Comparison of ENCODE assay signal across 14 cellular contexts in genomic region chr11:9990221-9990973, GRCh38.
DNase-seq lines count a peak whose midpoint lies in the region; ATAC-seq, FAIRE-seq and TF ChIP-seq lines count a peak whose summit lies in the region.
"Had no signal": no experiment of that assay in that cellular context is flagged by ENCODE, and none has a peak within 500 bp of the region (broad histone marks: within the 10 kb centered on the region; RNA-seq: fewer than 3 reads in every experiment).

No MANE protein-coding gene starts in this region.

- peak; percentile 32; the same call in 1 of the 3 replicates for ATAC-seq in HepG2
- ATAC-seq: activated naive CD4-positive, alpha-beta T cell treated with anti-CD3 and anti-CD28 coated beads, Interleukin-2, amount 50 U/mL, for 72 hours; psoas muscle; stimulated activated naive CD8-positive, alpha-beta T cell treated with anti-CD3 and anti-CD28 coated beads, Interleukin-15, amount 100 ng/mL, for 72 hours had no signal

- no peaks in the 10 kb centered on the region for H3K9me3 Mint-ChIP-seq in HFFc6
- H3K9me3 Mint-ChIP-seq: activated naive CD4-positive, alpha-beta T cell treated with anti-CD3 and anti-CD28 coated beads, Interleukin-2, amount 50 U/mL, for 72 hours; stimulated activated naive CD8-positive, alpha-beta T cell treated with anti-CD3 and anti-CD28 coated beads, Interleukin-15, amount 100 ng/mL, for 72 hours had no signal

- TF ChIP-seq CTCF in BJ (IDR thresholded peaks at IDR 0.05; ENCODE audit: insufficient read depth, low read depth, low read length) (peak; percentile 14; the same call in 1 of the 2 replicates), HFFc6 (IDR thresholded peaks at IDR 0.05) (peak; percentile 30; the same call in 1 of the 2 replicates), astrocyte of the cerebellum (IDR thresholded peaks at IDR 0.05; ENCODE audit: low read depth, low read length, missing control alignments) (peak; percentile 4), HepG2 (CRISPR knock-in tag; IDR thresholded peaks at IDR 0.05) (peak; percentile 43), lower leg skin (IDR thresholded peaks at IDR 0.05) (no peak)

- H2AFZ ChIP-seq in HepG2 (ENCODE audit: low read length), result no peak overlapping the region

- intact Hi-C loops in HepG2 (cut with micrococcal nuclease; ENCODE audit: unreplicated experiment) (no loop called here), lower leg skin (cut with DNase I; ENCODE audit: low total_unique reads) (no loop called here)

- H3K9me3 ChIP-seq in HepG2 (ENCODE audit: low read length), result no peaks in the 10 kb centered on the region
- H3K9me3 ChIP-seq: BE2C, psoas muscle had no signal

- in situ Hi-C loops in astrocyte of the cerebellum (cut with HindIII; ENCODE audit: low sequenced_read_pairs), result no loop called here
- in situ Hi-C loops in HepG2 (cut with HindIII; ENCODE audit: extremely low pct_ligation_motif_present, low pct_unique_long_range_greater_than_20kb), result no loop called here

- no peak overlapping the region for H3K9ac ChIP-seq in HepG2 (ENCODE audit: insufficient read depth, low read depth, low read length)

- H4K20me1 ChIP-seq in HepG2 (ENCODE audit: insufficient read depth, low read length), result no peaks in the 10 kb centered on the region

- DNase-seq in BJ (ENCODE audit: low read depth) (no peak), HFFc6 (peak; percentile 34), astrocyte of the cerebellum (ENCODE audit: low read depth) (no peak), HepG2 (ENCODE audit: low spot score) (peak; percentile 7), NCI-H2227 treated with DMSO at 0.1 percent for 48 hours (lab: John Stamatoyannopoulos, UW) (no peak), NCI-H2107 treated with DMSO at 0.1 percent for 48 hours (lab: John Stamatoyannopoulos, UW; ENCODE audit: unreplicated experiment) (no peak), SHP77 treated with DMSO at 0.1 percent for 48 hours (lab: John Stamatoyannopoulos, UW) (no peak), lower leg skin (ENCODE audit: low spot score in 2 of 2) (no peak)
- DNase-seq: BE2C; dorsolateral prefrontal cortex; NCI-H226; psoas muscle; stimulated activated naive CD8-positive, alpha-beta T cell treated with anti-CD3 and anti-CD28 coated beads, Interleukin-15, amount 100 ng/mL, for 72 hours had no signal

- peaks cover 38% of the 10 kb centered on the region for H3K36me3 Mint-ChIP-seq in HFFc6 (ENCODE audit: low read depth)

- no TSS peak for BruUV-seq in HepG2 (replicated peaks; lab: Mats Ljungman, UMichigan)

- CTCF ChIA-PET in BJ (lab: Yijun Ruan, JAX) (no interaction called here), HepG2 (lab: Yijun Ruan, JAX; ENCODE audit: low intra/inter-chr PET ratio, low total read pairs) (no interaction called here)

- H3K4me1 ChIP-seq in HepG2 (ENCODE audit: insufficient read depth, low read length), result no peaks in the 10 kb centered on the region; the same call in 1 of the 2 replicates
- H3K4me1 ChIP-seq: BE2C, psoas muscle had no signal

- TF ChIP-seq EP300 in HepG2 (IDR thresholded peaks at IDR 0.05; ENCODE audit: low read depth in 2 of 2, low read length in 2 of 2) (no peak), HepG2 (CRISPR knock-in tag; IDR thresholded peaks at IDR 0.05; ENCODE audit: borderline replicate concordance) (no peak)

- TF ChIP-seq POLR2A in HepG2 (IDR thresholded peaks at IDR 0.05; ENCODE audit: insufficient read depth in 1 of 2, low read depth in 2 of 2, low read length in 2 of 2) (no peak), lower leg skin (IDR thresholded peaks at IDR 0.05) (no peak)

- 47% methylated on average over 4 of the region's 4 CpGs for WGBS in HepG2 (ENCODE audit: low lambda C conversion rate)
- WGBS in lower leg skin, 2 donors, result 62 to 67% methylated on average over 4 of the region's 4 CpGs

- H3K27me3 ChIP-seq in BJ (ENCODE audit: control insufficient read depth, insufficient read depth, low read length) (no peaks in the 10 kb centered on the region), HepG2 (ENCODE audit: control insufficient read depth in 1 of 2, insufficient read depth in 2 of 2, low read length in 2 of 2) (no peaks in the 10 kb centered on the region)
- H3K27me3 ChIP-seq: BE2C, dorsolateral prefrontal cortex had no signal

- peaks cover 19% of the 10 kb centered on the region for H3K4me1 Mint-ChIP-seq in HFFc6 (ENCODE audit: low read depth)

- no peak for FAIRE-seq in HepG2 (lab: Jason Lieb, UNC)

- H3K4me2 ChIP-seq in HepG2 (ENCODE audit: low read depth, low read length), result no peak overlapping the region

- TF ChIP-seq RAD21 in HepG2 (CRISPR knock-in tag; IDR thresholded peaks at IDR 0.05), result no peak

- no peaks in the 10 kb centered on the region for H3K79me2 ChIP-seq in HepG2 (ENCODE audit: insufficient read depth, low read length)

- no peaks in the 10 kb centered on the region for H3K27me3 Mint-ChIP-seq in HFFc6 (ENCODE audit: insufficient read depth)
- H3K27me3 Mint-ChIP-seq: stimulated activated naive CD8-positive, alpha-beta T cell treated with anti-CD3 and anti-CD28 coated beads, Interleukin-15, amount 100 ng/mL, for 72 hours had no signal

- POLR2A ChIA-PET in BJ (lab: Charles Lee), result interaction anchor here (0.5 kb wide), 1 partner anchor 171 kb away, joined by 18 read pairs; no protein-coding TSS in a partner anchor
- POLR2A ChIA-PET in HepG2 (lab: Yijun Ruan, JAX), result no interaction called here

- H3K27ac ChIP-seq in HepG2 (ENCODE audit: extremely low read length, insufficient read depth, low read length), result no peak overlapping the region
- H3K27ac ChIP-seq: dorsolateral prefrontal cortex, psoas muscle had no signal

- no peak overlapping the region for H3K27ac Mint-ChIP-seq in HFFc6
- H3K27ac Mint-ChIP-seq: activated naive CD4-positive, alpha-beta T cell treated with anti-CD3 and anti-CD28 coated beads, Interleukin-2, amount 50 U/mL, for 72 hours; stimulated activated naive CD8-positive, alpha-beta T cell treated with anti-CD3 and anti-CD28 coated beads, Interleukin-15, amount 100 ng/mL, for 72 hours had no signal

- no peaks in the 10 kb centered on the region for H3K36me3 ChIP-seq in BJ (ENCODE audit: control insufficient read depth, insufficient read depth, low read length)
- peaks cover 0 to 1% of the 10 kb centered on the region in 2 experiments; a peak in 1 of 5 replicates for H3K36me3 ChIP-seq in HepG2 (replicated peaks in 1 of 2; ENCODE audit: control insufficient read depth in 1 of 2, insufficient read depth in 2 of 2, low read length in 2 of 2)
- H3K36me3 ChIP-seq: BE2C had no signal

- H3K4me3 ChIP-seq in BJ (ENCODE audit: low read depth, low read length) (no peak overlapping the region), astrocyte of the cerebellum (ENCODE audit: low read depth, low read length) (no peak overlapping the region), HepG2 (replicated peaks in 1 of 3; ENCODE audit: insufficient read depth in 1 of 3, low read depth in 2 of 3, low read length in 3 of 3) (no peak overlapping the region), lower leg skin (ENCODE audit: low read depth, poor library complexity, severe bottlenecking) (no peak overlapping the region)
- H3K4me3 ChIP-seq: dorsolateral prefrontal cortex, psoas muscle had no signal

- no peak overlapping the region for H3K4me3 Mint-ChIP-seq in HFFc6
- H3K4me3 Mint-ChIP-seq: stimulated activated naive CD8-positive, alpha-beta T cell treated with anti-CD3 and anti-CD28 coated beads, Interleukin-15, amount 100 ng/mL, for 72 hours had no signal

TF ChIP-seq in HepG2, 621 proteins besides CTCF, POLR2A, EP300 and RAD21:
- TF ChIP-seq SAP130 (CRISPR knock-in tag; IDR thresholded peaks at IDR 0.05; ENCODE audit: low read depth) (0 out of 2 replicates have a peak, but pooled peaks have one; percentile 14), JARID2 (CRISPR knock-in tag; IDR thresholded peaks at IDR 0.05; ENCODE audit: insufficient replicate concordance) (no peak), REST (IDR thresholded peaks at IDR 0.05; ENCODE audit: borderline replicate concordance in 1 of 2, low read depth in 1 of 2, low read length in 2 of 2) (peak in 1 of 2 experiments; percentile 74; a peak in 3 of 4 replicates), STAG1 (CRISPR knock-in tag; IDR thresholded peaks at IDR 0.05) (peak; percentile 56), BCL6 (CRISPR knock-in tag; IDR thresholded peaks at IDR 0.05) (no peak), HOMEZ (CRISPR knock-in tag; IDR thresholded peaks at IDR 0.05; ENCODE audit: low read depth) (peak; percentile 65; the same call in 1 of the 2 replicates)

Comparison
In these comparisons a context has a peak if more than half of its experiments do, and no peak if none do; other contexts are left out.
1. DNase-seq: peak in HFFc6 (single experiment) and HepG2 (single experiment); none in BJ (single experiment), astrocyte of the cerebellum (single experiment), NCI-H2227 treated with DMSO at 0.1 percent for 48 hours (single experiment), NCI-H2107 treated with DMSO at 0.1 percent for 48 hours (single experiment), SHP77 treated with DMSO at 0.1 percent for 48 hours (single experiment) and lower leg skin (0 of 2).
2. CTCF ChIP-seq: peak in BJ (single experiment), HFFc6 (single experiment), astrocyte of the cerebellum (single experiment) and HepG2 (single experiment); none in lower leg skin (0 of 3).